ENCODE assay signal across 20 cellular contexts in the genomic region with DNA sequence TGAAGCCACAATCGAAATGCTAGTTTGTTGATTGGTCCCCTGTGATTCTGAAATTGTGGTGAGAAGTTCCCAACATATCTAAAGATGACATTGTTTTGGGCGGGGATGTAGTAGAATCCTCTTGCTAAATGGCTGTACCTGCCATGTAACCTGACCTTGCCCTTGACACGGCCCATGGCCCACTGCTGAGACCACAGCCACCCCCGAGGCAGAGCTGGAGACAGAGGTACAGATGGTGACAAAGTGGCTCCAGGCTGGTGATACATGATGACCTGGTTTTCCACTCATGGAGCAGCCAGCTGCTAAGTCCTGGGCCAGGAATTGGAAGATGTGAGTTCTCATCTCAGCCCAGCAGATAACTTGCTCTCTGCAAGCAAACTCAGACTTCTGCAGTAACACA.
A peak's percentile ranks its signal among the peaks of the same experiment; 100 is the strongest.
DNase-seq lines count a peak whose midpoint lies in the region; ATAC-seq, FAIRE-seq and TF ChIP-seq lines count a peak whose summit lies in the region.
"Had no signal": no experiment of that assay in that cellular context is flagged by ENCODE, and none has a peak within 500 bp of the region (broad histone marks: within the 10 kb centered on the region; RNA-seq: fewer than 3 reads in every experiment).

No MANE protein-coding gene starts in this region.

- peak; percentile 34 to 39 for ATAC-seq in natural killer cell treated with Interleukin-12 subunit alpha and Interleukin-12 subunit beta and Interleukin-15 and Interleukin-18, amount 100 ng/mL, for 72 hours
- ATAC-seq in natural killer cell, result no peak
- no peak for ATAC-seq in GM21737 (IDR thresholded peaks at IDR 0.05; ENCODE audit: unreplicated experiment)
- ATAC-seq: Panc1 had no signal

- WGBS in endodermal cell (ENCODE audit: insufficient coverage in 1 of 2, insufficient read length in 1 of 2), 2 experiments, result 89 to 92% methylated on average over 4 of the region's 4 CpGs
- 79 to 97% (median 83%) methylated on average over 4 of the region's 4 CpGs for WGBS in stomach, 5 donors

- TF ChIP-seq EP300 in stomach (IDR thresholded peaks at IDR 0.05), result no peak

- FAIRE-seq in GM12892 (lab: Jason Lieb, UNC), result no peak

- TF ChIP-seq POLR2A in stomach (IDR thresholded peaks at IDR 0.05), result no peak
- no peak for TF ChIP-seq POLR2A in GM12892 (IDR thresholded peaks at IDR 0.05; ENCODE audit: low read depth, low read length)

- no peak overlapping the region for H3K27ac Mint-ChIP-seq in natural killer cell treated with Interleukin-12 subunit alpha and Interleukin-12 subunit beta and Interleukin-15 and Interleukin-18, amount 100 ng/mL, for 72 hours
- no peak overlapping the region for H3K27ac Mint-ChIP-seq in natural killer cell
- no peak overlapping the region for H3K27ac Mint-ChIP-seq in endodermal cell
- H3K27ac Mint-ChIP-seq: HFFc6 had no signal

- no peak for DNase-seq in natural killer cell treated with Interleukin-12 subunit alpha and Interleukin-12 subunit beta and Interleukin-15 and Interleukin-18, amount 100 ng/mL, for 72 hours (ENCODE audit: low spot score)
- DNase-seq in natural killer cell (no peak), endodermal cell (peak; percentile 37), stomach (peak; percentile 24), BE2C (no peak), GM12892 (ENCODE audit: insufficient read length) (no peak)
- DNase-seq: DMS79, HFFc6, IMR-90, Kasumi-1, MG63, NCI-H1048, NCI-H1436, NCI-H2029 treated with DMSO at 0.1 percent for 48 hours, NCI-H2171, NCI-H526 treated with DMSO at 0.1 percent for 48 hours had no signal

- H3K36me3 Mint-ChIP-seq in natural killer cell treated with Interleukin-12 subunit alpha and Interleukin-12 subunit beta and Interleukin-15 and Interleukin-18, amount 100 ng/mL, for 72 hours, result no peaks in the 10 kb centered on the region
- H3K36me3 Mint-ChIP-seq in natural killer cell (no peaks in the 10 kb centered on the region), endodermal cell (ENCODE audit: low read depth) (no peaks in the 10 kb centered on the region)

- no peak overlapping the region for H3K9ac ChIP-seq in endodermal cell (ENCODE audit: extremely low read depth, low read length, poor library complexity, severe bottlenecking)

- H3K4me3 ChIP-seq in endodermal cell (ENCODE audit: low read length) (no peak overlapping the region), stomach (no peak overlapping the region), BE2C (ENCODE audit: low read depth, low read length) (no peak overlapping the region)
- H3K4me3 ChIP-seq: MG63 had no signal

- no peak for TF ChIP-seq CTCF in natural killer cell (IDR thresholded peaks at IDR 0.05)
- TF ChIP-seq CTCF in endodermal cell (conservative IDR thresholded peaks at IDR 0.05), result no peak
- no peak for TF ChIP-seq CTCF in stomach (IDR thresholded peaks at IDR 0.05)
- TF ChIP-seq CTCF in BE2C (IDR thresholded peaks at IDR 0.05; ENCODE audit: low read depth, low read length), result no peak

- H3K27ac ChIP-seq in endodermal cell (ENCODE audit: low read depth, low read length) (no peak overlapping the region), stomach (no peak overlapping the region)
- H3K27ac ChIP-seq: C4-2B, HL-60 had no signal

- no peak overlapping the region for H3K4me3 Mint-ChIP-seq in natural killer cell treated with Interleukin-12 subunit alpha and Interleukin-12 subunit beta and Interleukin-15 and Interleukin-18, amount 100 ng/mL, for 72 hours
- H3K4me3 Mint-ChIP-seq in natural killer cell, result no peak overlapping the region
- no peak overlapping the region for H3K4me3 Mint-ChIP-seq in endodermal cell
- H3K4me3 Mint-ChIP-seq: HFFc6 had no signal

- H3K27me3 ChIP-seq in endodermal cell (ENCODE audit: control insufficient read depth, insufficient read depth, low read length, poor library complexity, severe bottlenecking) (peaks cover 5% of the 10 kb centered on the region), stomach (peaks cover 0 to 5% (median 0%) of the 10 kb centered on the region in 3 donors), BE2C (no peaks in the 10 kb centered on the region)
- H3K27me3 ChIP-seq: MG63 had no signal

- H3K27me3 Mint-ChIP-seq in natural killer cell treated with Interleukin-12 subunit alpha and Interleukin-12 subunit beta and Interleukin-15 and Interleukin-18, amount 100 ng/mL, for 72 hours, result peaks cover 13 to 24% of the 10 kb centered on the region in 2 donors
- H3K27me3 Mint-ChIP-seq in natural killer cell (ENCODE audit: low read depth in 2 of 2), result peaks cover 10 to 14% of the 10 kb centered on the region in 2 donors
- peaks cover 40% of the 10 kb centered on the region for H3K27me3 Mint-ChIP-seq in endodermal cell (ENCODE audit: insufficient read depth)

- H3K4me1 ChIP-seq in endodermal cell (ENCODE audit: control insufficient read depth, insufficient read depth, low read length) (no peaks in the 10 kb centered on the region), stomach (no peaks in the 10 kb centered on the region), BE2C (no peaks in the 10 kb centered on the region)

- H3K36me3 ChIP-seq in endodermal cell (ENCODE audit: control insufficient read depth, insufficient read depth, low read length), result no peaks in the 10 kb centered on the region
- no peaks in the 10 kb centered on the region for H3K36me3 ChIP-seq in stomach
- H3K36me3 ChIP-seq in BE2C, result no peaks in the 10 kb centered on the region
- H3K36me3 ChIP-seq: MG63 had no signal

- no peaks in the 10 kb centered on the region for H3K4me1 Mint-ChIP-seq in natural killer cell treated with Interleukin-12 subunit alpha and Interleukin-12 subunit beta and Interleukin-15 and Interleukin-18, amount 100 ng/mL, for 72 hours (ENCODE audit: low read depth in 2 of 2)
- no peaks in the 10 kb centered on the region for H3K4me1 Mint-ChIP-seq in natural killer cell
- no peaks in the 10 kb centered on the region for H3K4me1 Mint-ChIP-seq in endodermal cell

- no peaks in the 10 kb centered on the region for H3K9me3 Mint-ChIP-seq in natural killer cell treated with Interleukin-12 subunit alpha and Interleukin-12 subunit beta and Interleukin-15 and Interleukin-18, amount 100 ng/mL, for 72 hours
- H3K9me3 Mint-ChIP-seq in natural killer cell (no peaks in the 10 kb centered on the region), endodermal cell (peaks cover 6% of the 10 kb centered on the region)
- H3K9me3 Mint-ChIP-seq: HFFc6 had no signal

- intact Hi-C loops in natural killer cell (cut with micrococcal nuclease), result no loop called here
- intact Hi-C loops in stomach (cut with DNase I; ENCODE audit: low total_unique reads), result no loop called here

- H3K9me3 ChIP-seq in endodermal cell (ENCODE audit: control insufficient read depth, low read length) (no peaks in the 10 kb centered on the region), stomach (no peaks in the 10 kb centered on the region), BE2C (no peaks in the 10 kb centered on the region)
- H3K9me3 ChIP-seq: MG63 had no signal

Comparison
In these comparisons a context has a peak if more than half of its experiments do, and no peak if none do; other contexts are left out.
1. ATAC-seq: peak in natural killer cell treated with Interleukin-12 subunit alpha and Interleukin-12 subunit beta and Interleukin-15 and Interleukin-18, amount 100 ng/mL, for 72 hours (2 of 2); none in natural killer cell (0 of 3) and GM21737 (single experiment).
2. DNase-seq: peak in endodermal cell (single experiment) and stomach (single experiment); none in natural killer cell treated with Interleukin-12 subunit alpha and Interleukin-12 subunit beta and Interleukin-15 and Interleukin-18, amount 100 ng/mL, for 72 hours (single experiment), natural killer cell (single experiment), BE2C (single experiment) and GM12892 (single experiment).